8 cellular contexts compared by ENCODE assay signal in the genomic region with DNA sequence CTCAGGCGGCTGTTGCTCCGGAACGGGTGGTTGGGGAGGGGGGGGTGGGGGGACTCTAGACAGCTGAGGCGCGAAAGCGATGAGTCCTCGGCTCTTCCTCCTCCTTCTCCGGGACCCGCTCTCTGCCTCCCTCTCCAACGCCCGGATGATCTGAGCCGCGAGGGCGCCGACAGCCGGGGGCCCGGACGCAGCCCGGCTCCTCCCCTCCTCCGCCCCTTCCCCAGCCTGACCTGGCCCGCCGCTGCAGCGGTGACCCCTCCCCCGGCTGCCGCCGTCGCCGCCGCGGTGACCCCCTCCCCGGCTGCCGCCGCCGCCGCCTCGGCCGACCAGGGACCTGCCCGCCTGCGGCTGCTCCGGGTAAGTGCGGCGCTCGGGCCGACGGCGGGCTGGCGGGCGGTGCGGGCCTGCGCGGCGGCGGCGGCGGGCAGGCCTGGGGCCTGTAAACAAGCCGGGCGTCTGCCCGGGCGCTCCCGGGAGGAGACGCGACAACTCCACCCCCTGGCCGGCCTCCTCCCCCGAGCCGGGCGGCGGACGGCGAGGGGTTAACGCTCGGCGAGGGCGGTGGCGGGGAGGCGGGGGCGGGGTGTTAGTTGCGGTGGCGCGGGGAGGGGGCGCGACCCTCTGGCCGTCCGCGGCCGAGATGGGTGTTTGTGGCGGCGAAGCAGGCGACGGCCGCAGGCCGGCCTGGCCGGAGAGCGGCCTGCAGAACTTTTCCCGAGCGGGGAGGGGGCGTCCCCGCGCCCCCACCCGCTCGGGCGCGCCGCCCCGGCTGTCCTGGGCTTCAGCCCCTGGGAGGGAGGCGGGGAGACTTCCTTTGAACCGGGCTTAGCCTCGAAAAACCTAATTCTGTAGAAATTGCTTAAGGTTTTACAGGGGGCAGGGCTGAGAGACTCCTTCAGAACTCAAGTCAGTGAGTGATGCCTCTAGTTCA. TPM values are rescaled to one million over a fixed set of nuclear protein-coding genes. Genes with fewer than 3 reads are reported as not detected.
A peak's percentile ranks its signal among the peaks of the same experiment; 100 is the strongest.
DNase-seq lines count a peak whose midpoint lies in the region; ATAC-seq, FAIRE-seq and TF ChIP-seq lines count a peak whose summit lies in the region.

No MANE protein-coding gene starts in this region.

- intact Hi-C loops in kidney (cut with DNase I), result no loop called here

- peak; percentile 61 for DNase-seq in NCI-H1436 (lab: John Stamatoyannopoulos, UW)
- DNase-seq in NCI-H1436 treated with DMSO at 0.1 percent for 48 hours (lab: John Stamatoyannopoulos, UW), result no peak
- peak; percentile 77 for DNase-seq in NCI-H2171 (lab: John Stamatoyannopoulos, UW)
- DNase-seq in activated CD4-positive, CD25-positive, alpha-beta regulatory T cell (lab: John Stamatoyannopoulos, UW), result peak in 3 of 4 experiments; percentile 41 to 58 (median 44)
- peak; percentile 55 for DNase-seq in cerebellar cortex (ENCODE audit: low spot score)
- peak; percentile 93 for DNase-seq in kidney
- peak; percentile 78 for DNase-seq in stimulated activated CD4-positive, alpha-beta T cell treated with anti-CD3 and anti-CD28 coated beads, Interleukin-15, amount 100 ng/mL, for 24 hours

- no peak for FAIRE-seq in kidney (lab: Jason Lieb, UNC)

- H3K4me3 ChIP-seq in kidney (ENCODE audit: low read length in 2 of 2), result peak overlapping the region; percentile 85 to 87

- H3K36me3 ChIP-seq in kidney (ENCODE audit: control insufficient read depth in 1 of 2, insufficient read depth in 2 of 2, low read length in 2 of 2), result no peaks in the 10 kb centered on the region

- no peaks in the 10 kb centered on the region for H3K9me3 ChIP-seq in kidney (ENCODE audit: control insufficient read depth in 1 of 2, low read length in 2 of 2)

- peak overlapping the region; percentile 93 to 99 for H3K9ac ChIP-seq in kidney (ENCODE audit: low read length in 2 of 2)

- TF ChIP-seq CTCF in kidney (IDR thresholded peaks at IDR 0.05; ENCODE audit: borderline replicate concordance, extremely low read depth, insufficient read depth), result no peak

- peak overlapping the region; percentile 79 to 99 for H3K27ac ChIP-seq in kidney (ENCODE audit: low read depth in 2 of 2, low read length in 2 of 2)

- peak; percentile 51 for ATAC-seq in HG02885 (IDR thresholded peaks at IDR 0.05; ENCODE audit: poor library complexity, unreplicated experiment)

- H3K4me1 ChIP-seq in kidney (ENCODE audit: control insufficient read depth in 1 of 2, insufficient read depth in 1 of 2, low read depth in 1 of 2, low read length in 2 of 2), result peaks cover 18 to 22% of the 10 kb centered on the region in 2 donors

RNA-seq across cellular contexts. Expression of gene PPM1A, which starts 0.6 kb away (rescaled TPM):
- total RNA-seq in kidney, result 60.3 TPM
- polyA plus RNA-seq in kidney (ENCODE audit: insufficient read depth, low read depth, low replicate concordance), result 42.3 TPM
